19 cellular contexts compared by ENCODE assay signal in the genomic region with DNA sequence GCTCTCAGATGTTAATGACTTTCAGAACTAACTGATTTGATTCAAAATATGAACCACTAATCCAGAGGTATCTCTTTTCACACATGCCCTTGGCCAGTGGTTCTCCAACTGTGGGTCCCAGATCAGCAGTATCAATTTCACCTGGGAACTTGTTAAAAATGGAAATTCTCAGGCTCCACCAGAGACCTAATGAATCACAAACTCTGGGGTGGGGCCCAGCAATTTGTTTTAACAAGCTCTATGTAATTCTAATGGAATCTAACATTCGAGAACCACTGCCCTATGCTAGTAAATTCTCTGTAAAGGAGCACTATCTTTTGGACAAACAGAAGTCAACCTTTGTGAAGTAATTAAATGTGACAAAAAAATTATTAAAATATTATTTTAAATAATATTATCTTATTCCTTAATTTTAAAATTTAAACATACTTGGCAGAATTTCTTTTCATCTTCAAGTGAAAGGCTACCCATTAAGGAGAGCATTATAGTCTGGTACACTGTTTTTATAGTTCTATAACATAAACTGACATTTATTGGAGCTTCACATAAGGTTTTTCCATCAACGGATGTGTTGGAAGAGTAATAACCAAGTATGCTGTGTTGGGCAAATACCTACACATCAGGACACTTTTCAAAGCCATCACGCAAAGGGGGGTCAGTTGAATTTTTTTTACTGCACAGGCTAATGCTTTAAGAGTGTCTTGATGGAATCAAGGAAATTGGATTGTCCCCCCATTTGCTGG.
DNase-seq lines count a peak whose midpoint lies in the region; TF ChIP-seq lines count a peak whose summit lies in the region.
"Had no signal": no experiment of that assay in that cellular context is flagged by ENCODE, and none has a peak within 500 bp of the region (broad histone marks: within the 10 kb centered on the region; RNA-seq: fewer than 3 reads in every experiment).

No MANE protein-coding gene starts in this region.

- peak overlapping the region; percentile 39 for H3K27ac Mint-ChIP-seq in chondrocyte (ENCODE audit: unreplicated experiment)
- H3K27ac Mint-ChIP-seq: CD4-positive, CD25-positive, alpha-beta regulatory T cell; T-helper 2 cell treated with Interferon-gamma antibody and Interleukin-4, amounts not matched to agents 5 μg/mL and 100 μg/mL, for 36 hours had no signal

- intact Hi-C loops in spleen (cut with DNase I; ENCODE audit: low total_unique reads): no loop called here

- peaks cover 0 to 21% (median 8%) of the 10 kb centered on the region in 6 donors for H3K4me1 ChIP-seq in spleen
- H3K4me1 ChIP-seq: uterus had no signal

- peaks cover 27% of the 10 kb centered on the region for H3K4me1 Mint-ChIP-seq in chondrocyte (ENCODE audit: low read depth)

- no peak overlapping the region for H3K4me3 Mint-ChIP-seq in chondrocyte (ENCODE audit: unreplicated experiment)
- H3K4me3 Mint-ChIP-seq: activated T-cell treated with anti-CD3 and anti-CD28 coated beads, Interleukin-2, amount 50 U/mL, for 4 hours; CD4-positive, CD25-positive, alpha-beta regulatory T cell; T-helper 2 cell treated with Interferon-gamma antibody and Interleukin-4, amounts not matched to agents 5 μg/mL and 100 μg/mL, for 36 hours had no signal

- TF ChIP-seq CTCF in chondrocyte (IDR thresholded peaks at IDR 0.05): no peak
- TF ChIP-seq CTCF in spleen (IDR thresholded peaks at IDR 0.05 in 8 of 11, conservative IDR thresholded peaks at IDR 0.05 in 3 of 11): no peak

- H3K27ac ChIP-seq in spleen: no peak overlapping the region
- H3K27ac ChIP-seq: coronary artery, epithelial cell of prostate, stomach, uterus had no signal

- TF ChIP-seq POLR2A in spleen (IDR thresholded peaks at IDR 0.05): no peak

- H3K9me3 Mint-ChIP-seq in chondrocyte (ENCODE audit: low read depth): no peaks in the 10 kb centered on the region
- H3K9me3 Mint-ChIP-seq: activated T-cell treated with anti-CD3 and anti-CD28 coated beads, Interleukin-2, amount 50 U/mL, for 4 hours; CD4-positive, CD25-positive, alpha-beta regulatory T cell; T-helper 2 cell treated with Interferon-gamma antibody and Interleukin-4, amounts not matched to agents 5 μg/mL and 100 μg/mL, for 36 hours had no signal

- WGBS in spleen, 5 donors: 95 to 98% (median 96%) methylated on average over 3 of the region's 3 CpGs

- no peaks in the 10 kb centered on the region for H3K36me3 ChIP-seq in spleen
- H3K36me3 ChIP-seq: stomach, uterus had no signal

- H3K4me3 ChIP-seq in spleen: no peak overlapping the region
- H3K4me3 ChIP-seq: coronary artery, stomach, uterus had no signal

- DNase-seq in GM04504 (ENCODE audit: low read depth): peak; percentile 17
- DNase-seq in NCI-H82 (lab: John Stamatoyannopoulos, UW): peak; percentile 94
- no peak for DNase-seq in chondrocyte (ENCODE audit: low spot score)
- DNase-seq in renal cortical epithelial cell (ENCODE audit: low read depth): peak; percentile 6
- no peak for DNase-seq in pons (ENCODE audit: low spot score)
- no peak for DNase-seq in NCI-H2029 (lab: John Stamatoyannopoulos, UW)
- no peak for DNase-seq in HK-2 (ENCODE audit: unreplicated experiment)
- DNase-seq in spleen: no peak
- DNase-seq: activated CD4-positive, alpha-beta T cell treated with anti-CD3 and anti-CD28 coated beads, Interleukin-2, amount 50 U/mL, for 1 hour; activated T-cell treated with anti-CD3 and anti-CD28 coated beads, Interleukin-2, amount 50 U/mL, for 4 hours; CD4-positive, CD25-positive, alpha-beta regulatory T cell; hippocampal formation; MM.1S; NK-92 treated with Interleukin-12 subunit alpha and Interleukin-12 subunit beta, amount 100 ng/mL, for 24 hours; stomach; uterus had no signal

- no peaks in the 10 kb centered on the region for H3K27me3 ChIP-seq in spleen (replicated peaks in 1 of 7)
- H3K27me3 ChIP-seq: stomach, uterus had no signal

- H3K27me3 Mint-ChIP-seq in chondrocyte (ENCODE audit: low read depth): no peaks in the 10 kb centered on the region
- H3K27me3 Mint-ChIP-seq: CD4-positive, CD25-positive, alpha-beta regulatory T cell had no signal

- H3K36me3 Mint-ChIP-seq in chondrocyte (ENCODE audit: low read depth): no peaks in the 10 kb centered on the region
- H3K36me3 Mint-ChIP-seq: CD4-positive, CD25-positive, alpha-beta regulatory T cell had no signal

- H3K9me3 ChIP-seq in spleen: no peaks in the 10 kb centered on the region
- H3K9me3 ChIP-seq: stomach, uterus had no signal

Comparison
In these comparisons a context has a peak if more than half of its experiments do, and no peak if none do; other contexts are left out.
1. DNase-seq: peak in GM04504 (single experiment), NCI-H82 (single experiment) and renal cortical epithelial cell (single experiment); none in chondrocyte (single experiment), pons (single experiment), NCI-H2029 (single experiment), HK-2 (single experiment) and spleen (single experiment).